ENCODE assay signal across 1 cellular context in the genomic region with DNA sequence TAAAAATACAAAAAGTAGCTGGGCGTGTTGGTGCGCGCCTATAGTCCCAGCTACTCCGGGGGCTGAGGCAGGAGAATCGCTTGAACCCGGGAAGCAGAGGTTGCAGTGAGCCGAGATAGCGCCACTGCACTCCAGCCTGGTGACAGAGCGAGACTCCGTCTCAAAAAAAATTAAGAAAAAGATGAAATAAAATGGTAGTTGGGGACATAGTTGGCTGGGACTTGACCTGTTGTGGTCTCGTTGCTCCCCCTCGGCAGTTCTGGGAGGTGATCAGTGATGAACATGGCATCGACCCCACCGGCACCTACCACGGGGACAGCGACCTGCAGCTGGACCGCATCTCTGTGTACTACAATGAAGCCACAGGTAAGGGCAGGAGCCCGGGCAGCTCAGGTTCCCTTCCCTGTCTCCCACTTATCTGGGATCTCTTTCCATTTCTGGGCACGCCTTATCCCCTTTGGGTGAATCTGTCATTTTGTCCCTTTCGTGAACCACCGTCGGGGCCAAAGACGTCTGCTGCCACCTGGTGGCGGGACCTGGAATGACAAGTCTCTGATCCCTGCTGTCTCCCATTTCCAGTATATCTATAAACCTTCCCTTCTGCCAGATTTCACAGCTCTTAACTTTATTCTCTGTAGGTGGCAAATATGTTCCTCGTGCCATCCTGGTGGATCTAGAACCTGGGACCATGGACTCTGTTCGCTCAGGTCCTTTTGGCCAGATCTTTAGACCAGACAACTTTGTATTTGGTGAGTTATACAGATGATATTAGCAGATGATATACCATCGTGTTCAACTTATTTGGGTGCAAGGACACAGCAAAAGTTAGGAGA.
TF ChIP-seq lines count a peak whose summit lies in the region.

No MANE protein-coding gene starts in this region.

TF ChIP-seq in K562, 482 proteins besides CTCF, POLR2A, EP300 and RAD21 (continued from another document and continues in another):
- TF ChIP-seq, protein P1, sequence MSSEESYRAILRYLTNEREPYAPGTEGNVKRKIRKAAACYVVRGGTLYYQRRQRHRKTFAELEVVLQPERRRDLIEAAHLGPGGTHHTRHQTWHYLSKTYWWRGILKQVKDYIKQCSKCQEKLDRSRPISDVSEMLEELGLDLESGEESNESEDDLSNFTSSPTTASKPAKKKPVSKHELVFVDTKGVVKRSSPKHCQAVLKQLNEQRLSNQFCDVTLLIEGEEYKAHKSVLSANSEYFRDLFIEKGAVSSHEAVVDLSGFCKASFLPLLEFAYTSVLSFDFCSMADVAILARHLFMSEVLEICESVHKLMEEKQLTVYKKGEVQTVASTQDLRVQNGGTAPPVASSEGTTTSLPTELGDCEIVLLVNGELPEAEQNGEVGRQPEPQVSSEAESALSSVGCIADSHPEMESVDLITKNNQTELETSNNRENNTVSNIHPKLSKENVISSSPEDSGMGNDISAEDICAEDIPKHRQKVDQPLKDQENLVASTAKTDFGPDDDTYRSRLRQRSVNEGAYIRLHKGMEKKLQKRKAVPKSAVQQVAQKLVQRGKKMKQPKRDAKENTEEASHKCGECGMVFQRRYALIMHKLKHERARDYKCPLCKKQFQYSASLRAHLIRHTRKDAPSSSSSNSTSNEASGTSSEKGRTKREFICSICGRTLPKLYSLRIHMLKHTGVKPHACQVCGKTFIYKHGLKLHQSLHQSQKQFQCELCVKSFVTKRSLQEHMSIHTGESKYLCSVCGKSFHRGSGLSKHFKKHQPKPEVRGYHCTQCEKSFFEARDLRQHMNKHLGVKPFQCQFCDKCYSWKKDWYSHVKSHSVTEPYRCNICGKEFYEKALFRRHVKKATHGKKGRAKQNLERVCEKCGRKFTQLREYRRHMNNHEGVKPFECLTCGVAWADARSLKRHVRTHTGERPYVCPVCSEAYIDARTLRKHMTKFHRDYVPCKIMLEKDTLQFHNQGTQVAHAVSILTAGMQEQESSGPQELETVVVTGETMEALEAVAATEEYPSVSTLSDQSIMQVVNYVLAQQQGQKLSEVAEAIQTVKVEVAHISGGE (CRISPR knock-in tag; IDR thresholded peaks at IDR 0.05): no peak
- TF ChIP-seq, protein P2, sequence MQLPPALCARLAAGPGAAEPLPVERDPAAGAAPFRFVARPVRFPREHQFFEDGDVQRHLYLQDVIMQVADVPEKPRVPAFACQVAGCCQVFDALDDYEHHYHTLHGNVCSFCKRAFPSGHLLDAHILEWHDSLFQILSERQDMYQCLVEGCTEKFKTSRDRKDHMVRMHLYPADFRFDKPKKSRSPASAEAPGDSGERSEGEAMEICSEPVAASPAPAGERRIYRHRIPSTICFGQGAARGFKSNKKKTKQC (CRISPR knock-in tag; IDR thresholded peaks at IDR 0.05): 0 out of 2 replicates have a peak, but pooled peaks have one; percentile 45
- TF ChIP-seq, protein P3, sequence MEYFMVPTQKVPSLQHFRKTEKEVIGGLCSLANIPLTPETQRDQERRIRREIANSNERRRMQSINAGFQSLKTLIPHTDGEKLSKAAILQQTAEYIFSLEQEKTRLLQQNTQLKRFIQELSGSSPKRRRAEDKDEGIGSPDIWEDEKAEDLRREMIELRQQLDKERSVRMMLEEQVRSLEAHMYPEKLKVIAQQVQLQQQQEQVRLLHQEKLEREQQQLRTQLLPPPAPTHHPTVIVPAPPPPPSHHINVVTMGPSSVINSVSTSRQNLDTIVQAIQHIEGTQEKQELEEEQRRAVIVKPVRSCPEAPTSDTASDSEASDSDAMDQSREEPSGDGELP (CRISPR knock-in tag; IDR thresholded peaks at IDR 0.05; ENCODE audit: borderline replicate concordance): peak; percentile 73
- peak; percentile 21 for TF ChIP-seq CXXC5 (CRISPR knock-in tag; IDR thresholded peaks at IDR 0.05)
- TF ChIP-seq JUN (IDR thresholded peaks at IDR 0.05; ENCODE audit: borderline replicate concordance, low read depth, low read length): no peak
- no peak for TF ChIP-seq JUN (CRISPR knock-in tag; IDR thresholded peaks at IDR 0.05; ENCODE audit: borderline replicate concordance)
- no peak for TF ChIP-seq DNMT1 (IDR thresholded peaks at IDR 0.05)
- no peak for TF ChIP-seq ZNF764 (CRISPR knock-in tag; IDR thresholded peaks at IDR 0.05; ENCODE audit: low read depth)
- 0 out of 4 replicates have a peak, but pooled peaks of 1 of the 2 experiments have one; percentile 61 for TF ChIP-seq SRF (CRISPR knock-in tag; IDR thresholded peaks at IDR 0.05)
- TF ChIP-seq NCOA6 (IDR thresholded peaks at IDR 0.05): no peak; the same call in 1 of the 2 replicates
- TF ChIP-seq NR1H2 (CRISPR knock-in tag; IDR thresholded peaks at IDR 0.05): 0 out of 2 replicates have a peak, but pooled peaks have one; percentile 73
- TF ChIP-seq SAFB2 (IDR thresholded peaks at IDR 0.05; ENCODE audit: borderline replicate concordance, low read depth, low read length, severe bottlenecking): no peak
- no peak for TF ChIP-seq RUNX1 (IDR thresholded peaks at IDR 0.05; ENCODE audit: low read depth)
- TF ChIP-seq RB1 (IDR thresholded peaks at IDR 0.05; ENCODE audit: low read depth): no peak; the same call in 1 of the 2 replicates
- TF ChIP-seq, protein P4, sequence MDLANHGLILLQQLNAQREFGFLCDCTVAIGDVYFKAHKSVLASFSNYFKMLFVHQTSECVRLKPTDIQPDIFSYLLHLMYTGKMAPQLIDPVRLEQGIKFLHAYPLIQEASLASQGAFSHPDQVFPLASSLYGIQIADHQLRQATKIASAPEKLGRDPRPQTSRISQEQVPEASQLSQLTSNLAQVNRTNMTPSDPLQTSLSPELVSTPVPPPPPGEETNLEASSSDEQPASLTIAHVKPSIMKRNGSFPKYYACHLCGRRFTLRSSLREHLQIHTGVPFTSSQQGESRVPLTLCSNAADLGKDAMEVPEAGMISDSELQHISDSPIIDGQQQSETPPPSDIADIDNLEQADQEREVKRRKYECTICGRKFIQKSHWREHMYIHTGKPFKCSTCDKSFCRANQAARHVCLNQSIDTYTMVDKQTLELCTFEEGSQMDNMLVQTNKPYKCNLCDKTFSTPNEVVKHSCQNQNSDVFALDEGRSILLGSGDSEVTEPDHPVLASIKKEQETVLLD (IDR thresholded peaks at IDR 0.05): 0 out of 2 replicates have a peak, but pooled peaks have one; percentile 33
- TF ChIP-seq, protein P5, sequence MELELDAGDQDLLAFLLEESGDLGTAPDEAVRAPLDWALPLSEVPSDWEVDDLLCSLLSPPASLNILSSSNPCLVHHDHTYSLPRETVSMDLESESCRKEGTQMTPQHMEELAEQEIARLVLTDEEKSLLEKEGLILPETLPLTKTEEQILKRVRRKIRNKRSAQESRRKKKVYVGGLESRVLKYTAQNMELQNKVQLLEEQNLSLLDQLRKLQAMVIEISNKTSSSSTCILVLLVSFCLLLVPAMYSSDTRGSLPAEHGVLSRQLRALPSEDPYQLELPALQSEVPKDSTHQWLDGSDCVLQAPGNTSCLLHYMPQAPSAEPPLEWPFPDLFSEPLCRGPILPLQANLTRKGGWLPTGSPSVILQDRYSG (tag; conservative IDR thresholded peaks at IDR 0.05; ENCODE audit: low read depth): no peak
- TF ChIP-seq, protein P6, sequence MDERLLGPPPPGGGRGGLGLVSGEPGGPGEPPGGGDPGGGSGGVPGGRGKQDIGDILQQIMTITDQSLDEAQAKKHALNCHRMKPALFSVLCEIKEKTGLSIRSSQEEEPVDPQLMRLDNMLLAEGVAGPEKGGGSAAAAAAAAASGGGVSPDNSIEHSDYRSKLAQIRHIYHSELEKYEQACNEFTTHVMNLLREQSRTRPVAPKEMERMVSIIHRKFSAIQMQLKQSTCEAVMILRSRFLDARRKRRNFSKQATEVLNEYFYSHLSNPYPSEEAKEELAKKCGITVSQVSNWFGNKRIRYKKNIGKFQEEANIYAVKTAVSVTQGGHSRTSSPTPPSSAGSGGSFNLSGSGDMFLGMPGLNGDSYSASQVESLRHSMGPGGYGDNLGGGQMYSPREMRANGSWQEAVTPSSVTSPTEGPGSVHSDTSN (CRISPR knock-in tag; IDR thresholded peaks at IDR 0.05; ENCODE audit: low read depth): no peak
- TF ChIP-seq, protein P6 (tag; conservative IDR thresholded peaks at IDR 0.05; ENCODE audit: low read depth): peak; percentile 48; the same call in 1 of the 2 replicates
- no peak; the same call in 1 of the 2 replicates for TF ChIP-seq TEAD4 (IDR thresholded peaks at IDR 0.05; ENCODE audit: low read length)
- TF ChIP-seq TEAD4 (CRISPR knock-in tag; IDR thresholded peaks at IDR 0.05; ENCODE audit: borderline replicate concordance): no peak
- no peak for TF ChIP-seq BRCA1 (IDR thresholded peaks at IDR 0.05)
- 0 out of 2 replicates have a peak, but pooled peaks have one; percentile 83 for TF ChIP-seq BRCA1 (CRISPR knock-in tag; IDR thresholded peaks at IDR 0.05)
- no peak for TF ChIP-seq PPARD (CRISPR knock-in tag; IDR thresholded peaks at IDR 0.05)
- peak; percentile 68 for TF ChIP-seq MEIS2 (IDR thresholded peaks at IDR 0.05; ENCODE audit: partially characterized antibody)
- TF ChIP-seq, protein P7, sequence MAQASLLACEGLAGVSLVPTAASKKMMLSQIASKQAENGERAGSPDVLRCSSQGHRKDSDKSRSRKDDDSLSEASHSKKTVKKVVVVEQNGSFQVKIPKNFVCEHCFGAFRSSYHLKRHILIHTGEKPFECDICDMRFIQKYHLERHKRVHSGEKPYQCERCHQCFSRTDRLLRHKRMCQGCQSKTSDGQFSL (CRISPR knock-in tag; IDR thresholded peaks at IDR 0.05): peak; percentile 76
- TF ChIP-seq, protein P7 (tag; IDR thresholded peaks at IDR 0.05): no peak
- TF ChIP-seq ETV6 (IDR thresholded peaks at IDR 0.05; ENCODE audit: borderline replicate concordance in 1 of 2, low read depth in 2 of 2, low read length in 1 of 2): no peak; a peak in 1 of 4 replicates
- TF ChIP-seq ETV6 (CRISPR knock-in tag; IDR thresholded peaks at IDR 0.05; ENCODE audit: borderline replicate concordance): no peak
- 0 out of 2 replicates have a peak, but pooled peaks have one; percentile 17 for TF ChIP-seq RBFOX2 (IDR thresholded peaks at IDR 0.05; ENCODE audit: low read depth, low read length)
- peak in 1 of 2 experiments; percentile 62; a peak in 1 of 4 replicates for TF ChIP-seq TBL1XR1 (IDR thresholded peaks at IDR 0.05; ENCODE audit: low read length in 2 of 2)
- peak; percentile 63; the same call in 1 of the 2 replicates for TF ChIP-seq SOX6 (IDR thresholded peaks at IDR 0.05)
- peak; percentile 25; the same call in 1 of the 2 replicates for TF ChIP-seq SMAD4 (CRISPR knock-in tag; conservative IDR thresholded peaks at IDR 0.05)
- TF ChIP-seq MAZ (CRISPR knock-in tag; conservative IDR thresholded peaks at IDR 0.05 in 1 of 2, IDR thresholded peaks at IDR 0.05 in 1 of 2): peak; percentile 40 to 53; a peak in 2 of 4 replicates
- TF ChIP-seq, protein P8, sequence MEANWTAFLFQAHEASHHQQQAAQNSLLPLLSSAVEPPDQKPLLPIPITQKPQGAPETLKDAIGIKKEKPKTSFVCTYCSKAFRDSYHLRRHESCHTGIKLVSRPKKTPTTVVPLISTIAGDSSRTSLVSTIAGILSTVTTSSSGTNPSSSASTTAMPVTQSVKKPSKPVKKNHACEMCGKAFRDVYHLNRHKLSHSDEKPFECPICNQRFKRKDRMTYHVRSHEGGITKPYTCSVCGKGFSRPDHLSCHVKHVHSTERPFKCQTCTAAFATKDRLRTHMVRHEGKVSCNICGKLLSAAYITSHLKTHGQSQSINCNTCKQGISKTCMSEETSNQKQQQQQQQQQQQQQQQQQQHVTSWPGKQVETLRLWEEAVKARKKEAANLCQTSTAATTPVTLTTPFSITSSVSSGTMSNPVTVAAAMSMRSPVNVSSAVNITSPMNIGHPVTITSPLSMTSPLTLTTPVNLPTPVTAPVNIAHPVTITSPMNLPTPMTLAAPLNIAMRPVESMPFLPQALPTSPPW (CRISPR knock-in tag; IDR thresholded peaks at IDR 0.05): peak; percentile 33; the same call in 1 of the 2 replicates
- no peak for TF ChIP-seq ZNF282 (CRISPR knock-in tag; IDR thresholded peaks at IDR 0.05)
- peak; percentile 21 for TF ChIP-seq NEUROD1 (IDR thresholded peaks at IDR 0.05; ENCODE audit: borderline replicate concordance, low read depth, low read length, partially characterized antibody)
- TF ChIP-seq, protein P9, sequence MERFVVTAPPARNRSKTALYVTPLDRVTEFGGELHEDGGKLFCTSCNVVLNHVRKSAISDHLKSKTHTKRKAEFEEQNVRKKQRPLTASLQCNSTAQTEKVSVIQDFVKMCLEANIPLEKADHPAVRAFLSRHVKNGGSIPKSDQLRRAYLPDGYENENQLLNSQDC (CRISPR knock-in tag; IDR thresholded peaks at IDR 0.05): no peak
- no peak for TF ChIP-seq HMGN3 (IDR thresholded peaks at IDR 0.05; ENCODE audit: borderline replicate concordance, extremely low read depth, insufficient read length, low read depth, low read length)
- no peak for TF ChIP-seq MECOM (CRISPR knock-in tag; IDR thresholded peaks at IDR 0.05)
- TF ChIP-seq ETV1 (tag; conservative IDR thresholded peaks at IDR 0.05; ENCODE audit: low read depth): no peak
- no peak for TF ChIP-seq EZH2 (IDR thresholded peaks at IDR 0.05; ENCODE audit: borderline replicate concordance, low read depth, low read length)
